ENCODE assay signal across 8 cellular contexts in genomic region chr15:84955089-84955848, GRCh38. TPM values are rescaled to one million over a fixed set of nuclear protein-coding genes. Genes with fewer than 3 reads are reported as not detected.
A peak's percentile ranks its signal among the peaks of the same experiment; 100 is the strongest.
DNase-seq lines count a peak whose midpoint lies in the region; ATAC-seq and FAIRE-seq lines count a peak whose summit lies in the region.

No MANE protein-coding gene starts in this region.

- DNase-seq in COR-L47 (lab: John Stamatoyannopoulos, UW) (peak; percentile 66), RCC 7860 (ENCODE audit: low spot score) (peak; percentile 36), Right ventricle myocardium superior (peak; percentile 77), posterior vena cava (ENCODE audit: low spot score) (peak; percentile 91), KG1 (lab: John Stamatoyannopoulos, UW) (no peak)
- peak; percentile 16 for DNase-seq in activated naive CD8-positive, alpha-beta T cell treated with anti-CD3 and anti-CD28 coated beads for 36 hours

- H3K9me3 Mint-ChIP-seq in activated naive CD8-positive, alpha-beta T cell treated with anti-CD3 and anti-CD28 coated beads for 36 hours, result no peaks in the 10 kb centered on the region

- ATAC-seq in HG02759 (IDR thresholded peaks at IDR 0.05; ENCODE audit: unreplicated experiment), result peak; percentile 43
- ATAC-seq in Right ventricle myocardium superior (ENCODE audit: poor library complexity), result peak; percentile 96
- no peak for ATAC-seq in HG02970 (IDR thresholded peaks at IDR 0.05; ENCODE audit: low FRiP score, unreplicated experiment)

- no peaks in the 10 kb centered on the region for H3K36me3 Mint-ChIP-seq in activated naive CD8-positive, alpha-beta T cell treated with anti-CD3 and anti-CD28 coated beads for 36 hours

- no peak overlapping the region for H3K4me3 Mint-ChIP-seq in activated naive CD8-positive, alpha-beta T cell treated with anti-CD3 and anti-CD28 coated beads for 36 hours

- intact Hi-C loops in Right ventricle myocardium superior (cut with DNase I) (loop anchor here (2.0 kb wide), 1 partner anchor 90 kb away; no protein-coding TSS in a partner anchor), posterior vena cava (cut with DNase I) (loop anchor here in 1 of 2 donors (10.0 kb wide), 1 partner anchor 90 kb away; no protein-coding TSS in a partner anchor)

- H3K27ac Mint-ChIP-seq in activated naive CD8-positive, alpha-beta T cell treated with anti-CD3 and anti-CD28 coated beads for 36 hours, result no peak overlapping the region

- no peak for FAIRE-seq in RCC 7860 (lab: Jason Lieb, UNC)

- peaks cover 18% of the 10 kb centered on the region for H3K27me3 Mint-ChIP-seq in activated naive CD8-positive, alpha-beta T cell treated with anti-CD3 and anti-CD28 coated beads for 36 hours

- H3K4me1 Mint-ChIP-seq in activated naive CD8-positive, alpha-beta T cell treated with anti-CD3 and anti-CD28 coated beads for 36 hours, result peaks cover 6% of the 10 kb centered on the region

RNA-seq across cellular contexts. Expression of gene PDE8A, which starts 26.4 kb away (rescaled TPM):
- total RNA-seq in activated naive CD8-positive, alpha-beta T cell treated with anti-CD3 and anti-CD28 coated beads for 36 hours, result 10 to 100 TPM; 17.3 to 18.7 TPM
- total RNA-seq in Right ventricle myocardium superior (13.5 TPM), posterior vena cava (10 to 100 TPM; 30.9 to 48.8 TPM)
